11 cellular contexts compared by ENCODE assay signal in genomic region chr4:85496933-85497332, GRCh38. TPM values are rescaled to one million over a fixed set of nuclear protein-coding genes. Genes with fewer than 3 reads are reported as not detected.
DNase-seq lines count a peak whose midpoint lies in the region; ATAC-seq and TF ChIP-seq lines count a peak whose summit lies in the region.
"Had no signal": no experiment of that assay in that cellular context is flagged by ENCODE, and none has a peak within 500 bp of the region (broad histone marks: within the 10 kb centered on the region; RNA-seq: fewer than 3 reads in every experiment).

No MANE protein-coding gene starts in this region.

- H3K4me1 Mint-ChIP-seq in endodermal cell, result no peaks in the 10 kb centered on the region

- H3K9me3 Mint-ChIP-seq in endodermal cell, result peaks cover 1% of the 10 kb centered on the region

- 71 to 90% methylated on average over 3 to 4 of the region's 4 CpGs for WGBS in endodermal cell (ENCODE audit: insufficient coverage in 1 of 2, insufficient read length in 1 of 2), 2 experiments

- H3K36me3 ChIP-seq in left ventricle myocardium inferior, result no peaks in the 10 kb centered on the region
- no peaks in the 10 kb centered on the region for H3K36me3 ChIP-seq in endodermal cell (ENCODE audit: control insufficient read depth, insufficient read depth, low read length)

- peak overlapping the region; percentile 57 for H3K27ac ChIP-seq in left ventricle myocardium inferior (replicated peaks)
- no peak overlapping the region for H3K27ac ChIP-seq in endodermal cell (ENCODE audit: low read depth, low read length)

- H3K27me3 ChIP-seq in left ventricle myocardium inferior (ENCODE audit: low read depth), result no peaks in the 10 kb centered on the region
- H3K27me3 ChIP-seq in endodermal cell (ENCODE audit: control insufficient read depth, insufficient read depth, low read length, poor library complexity, severe bottlenecking), result no peaks in the 10 kb centered on the region

- intact Hi-C loops in left ventricle myocardium inferior (cut with micrococcal nuclease) (no loop called here), Right ventricle myocardium inferior (cut with DNase I) (no loop called here)

- H3K4me1 ChIP-seq in left ventricle myocardium inferior (peaks cover 47% of the 10 kb centered on the region), endodermal cell (ENCODE audit: control insufficient read depth, insufficient read depth, low read length) (no peaks in the 10 kb centered on the region)

- H3K27me3 Mint-ChIP-seq in endodermal cell (ENCODE audit: insufficient read depth), result no peaks in the 10 kb centered on the region
- H3K27me3 Mint-ChIP-seq: natural killer cell treated with Interleukin-12 subunit alpha and Interleukin-12 subunit beta and Interleukin-15 and Interleukin-18, amount 100 ng/mL, for 72 hours had no signal

- H3K36me3 Mint-ChIP-seq in endodermal cell (ENCODE audit: low read depth), result no peaks in the 10 kb centered on the region

- DNase-seq in left ventricle myocardium inferior, result no peak
- DNase-seq in Right ventricle myocardium inferior (ENCODE audit: missing footprints), result no peak
- peak; percentile 81 for DNase-seq in fibroblast of villous mesenchyme (ENCODE audit: low read depth)
- DNase-seq in endodermal cell, result no peak
- no peak for DNase-seq in activated gamma-delta T cell treated with Interleukin-2 at 50 U/mL for 16 hours
- DNase-seq in NCI-H2227 (lab: John Stamatoyannopoulos, UW; ENCODE audit: unreplicated experiment), result no peak
- DNase-seq: activated CD4-positive, CD25-positive, alpha-beta regulatory T cell; stimulated activated CD4-positive, alpha-beta T cell treated with anti-CD3 and anti-CD28 coated beads, Interleukin-1b, Interleukin-23, amount 100 ng/mL, for 48 hours had no signal

- TF ChIP-seq CTCF in left ventricle myocardium inferior (IDR thresholded peaks at IDR 0.05; ENCODE audit: borderline replicate concordance), result no peak
- TF ChIP-seq CTCF in fibroblast of villous mesenchyme (IDR thresholded peaks at IDR 0.05; ENCODE audit: insufficient read depth, low read depth, low read length), result no peak
- no peak for TF ChIP-seq CTCF in endodermal cell (conservative IDR thresholded peaks at IDR 0.05)

- no peak overlapping the region for H3K4me3 ChIP-seq in left ventricle myocardium inferior
- peak overlapping the region; percentile 3 for H3K4me3 ChIP-seq in fibroblast of villous mesenchyme (ENCODE audit: low read depth, low read length)
- no peak overlapping the region for H3K4me3 ChIP-seq in endodermal cell (ENCODE audit: low read length)

- H3K9me3 ChIP-seq in left ventricle myocardium inferior (replicated peaks), result no peaks in the 10 kb centered on the region
- no peaks in the 10 kb centered on the region for H3K9me3 ChIP-seq in endodermal cell (ENCODE audit: control insufficient read depth, low read length)

- H3K4me3 Mint-ChIP-seq in endodermal cell, result no peak overlapping the region
- H3K4me3 Mint-ChIP-seq: natural killer cell treated with Interleukin-12 subunit alpha and Interleukin-12 subunit beta and Interleukin-15 and Interleukin-18, amount 100 ng/mL, for 72 hours had no signal

- ATAC-seq in Right ventricle myocardium inferior (no peak), SK-N-SH treated with all-trans-retinoic acid at 6 μM for 48 hours (peak; percentile 80), HG03097 (IDR thresholded peaks at IDR 0.05; ENCODE audit: low FRiP score, unreplicated experiment) (no peak)
- ATAC-seq: natural killer cell treated with Interleukin-12 subunit alpha and Interleukin-12 subunit beta and Interleukin-15 and Interleukin-18, amount 100 ng/mL, for 72 hours had no signal

- no peak overlapping the region for H3K9ac ChIP-seq in endodermal cell (ENCODE audit: extremely low read depth, low read length, poor library complexity, severe bottlenecking)

- H3K27ac Mint-ChIP-seq in endodermal cell, result no peak overlapping the region
- H3K27ac Mint-ChIP-seq: natural killer cell treated with Interleukin-12 subunit alpha and Interleukin-12 subunit beta and Interleukin-15 and Interleukin-18, amount 100 ng/mL, for 72 hours had no signal

TF ChIP-seq in SK-N-SH treated with all-trans-retinoic acid at 6 μM for 48 hours, 23 proteins besides CTCF, POLR2A, EP300 and RAD21:
- TF ChIP-seq BACH2 (CRISPR knock-in tag; IDR thresholded peaks at IDR 0.05; ENCODE audit: borderline replicate concordance) (no peak), CSDC2 (CRISPR knock-in tag; IDR thresholded peaks at IDR 0.05) (no peak), ESRRG (CRISPR knock-in tag; IDR thresholded peaks at IDR 0.05) (no peak), ARNTL (CRISPR knock-in tag; IDR thresholded peaks at IDR 0.05; ENCODE audit: borderline replicate concordance, low read depth) (no peak), RARB (CRISPR knock-in tag; IDR thresholded peaks at IDR 0.05) (no peak), ZNF70 (CRISPR knock-in tag; IDR thresholded peaks at IDR 0.05) (no peak), ISL1 (CRISPR knock-in tag; IDR thresholded peaks at IDR 0.05) (no peak), ZNF565 (CRISPR knock-in tag; conservative IDR thresholded peaks at IDR 0.05; ENCODE audit: low read depth) (no peak)
- TF ChIP-seq, protein P1, sequence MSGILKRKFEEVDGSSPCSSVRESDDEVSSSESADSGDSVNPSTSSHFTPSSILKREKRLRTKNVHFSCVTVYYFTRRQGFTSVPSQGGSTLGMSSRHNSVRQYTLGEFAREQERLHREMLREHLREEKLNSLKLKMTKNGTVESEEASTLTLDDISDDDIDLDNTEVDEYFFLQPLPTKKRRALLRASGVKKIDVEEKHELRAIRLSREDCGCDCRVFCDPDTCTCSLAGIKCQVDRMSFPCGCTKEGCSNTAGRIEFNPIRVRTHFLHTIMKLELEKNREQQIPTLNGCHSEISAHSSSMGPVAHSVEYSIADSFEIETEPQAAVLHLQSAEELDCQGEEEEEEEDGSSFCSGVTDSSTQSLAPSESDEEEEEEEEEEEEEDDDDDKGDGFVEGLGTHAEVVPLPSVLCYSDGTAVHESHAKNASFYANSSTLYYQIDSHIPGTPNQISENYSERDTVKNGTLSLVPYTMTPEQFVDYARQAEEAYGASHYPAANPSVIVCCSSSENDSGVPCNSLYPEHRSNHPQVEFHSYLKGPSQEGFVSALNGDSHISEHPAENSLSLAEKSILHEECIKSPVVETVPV (CRISPR knock-in tag; IDR thresholded peaks at IDR 0.05), result no peak

RNA-seq across cellular contexts. Expression of gene ARHGAP24, which starts 22.0 kb away (rescaled TPM):
- total RNA-seq in left ventricle myocardium inferior, result 13.7 TPM
- total RNA-seq in Right ventricle myocardium inferior, result 10.6 TPM
- 37.0 and 56.6 TPM in 2 replicates for total RNA-seq in fibroblast of villous mesenchyme
- total RNA-seq in endodermal cell, result 10 to 100 TPM; 66.8 to 85.6 TPM
- 6.9 TPM for polyA plus RNA-seq in endodermal cell (2013, experiment 1 of 2)
- 7.8 TPM for polyA plus RNA-seq in endodermal cell (2013, experiment 2 of 2)
